1 cellular context compared by ENCODE assay signal in the genomic region with DNA sequence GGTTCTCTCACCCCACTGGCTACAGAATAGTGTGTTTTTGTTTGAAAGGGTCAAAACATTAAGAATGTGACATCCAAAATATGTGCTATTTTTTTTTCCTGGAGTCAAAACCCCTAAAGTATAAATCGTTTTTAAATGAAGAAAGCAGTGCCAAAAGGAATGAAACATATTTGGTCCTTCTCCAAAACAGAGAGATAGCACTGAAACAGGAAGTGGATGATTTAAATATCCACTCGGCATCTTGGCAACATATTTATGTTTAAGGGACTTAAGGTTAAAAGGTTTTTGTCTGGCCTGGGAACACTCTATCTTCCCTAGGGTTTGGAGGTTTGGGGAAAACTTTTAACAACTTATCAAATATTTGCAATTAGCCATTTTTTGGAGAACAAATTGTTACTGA.
TF ChIP-seq lines count a peak whose summit lies in the region.

No MANE protein-coding gene starts in this region.

TF ChIP-seq in GM12878, 131 proteins besides CTCF, POLR2A, EP300 and RAD21 (continued from another document):
- TF ChIP-seq, protein P1, sequence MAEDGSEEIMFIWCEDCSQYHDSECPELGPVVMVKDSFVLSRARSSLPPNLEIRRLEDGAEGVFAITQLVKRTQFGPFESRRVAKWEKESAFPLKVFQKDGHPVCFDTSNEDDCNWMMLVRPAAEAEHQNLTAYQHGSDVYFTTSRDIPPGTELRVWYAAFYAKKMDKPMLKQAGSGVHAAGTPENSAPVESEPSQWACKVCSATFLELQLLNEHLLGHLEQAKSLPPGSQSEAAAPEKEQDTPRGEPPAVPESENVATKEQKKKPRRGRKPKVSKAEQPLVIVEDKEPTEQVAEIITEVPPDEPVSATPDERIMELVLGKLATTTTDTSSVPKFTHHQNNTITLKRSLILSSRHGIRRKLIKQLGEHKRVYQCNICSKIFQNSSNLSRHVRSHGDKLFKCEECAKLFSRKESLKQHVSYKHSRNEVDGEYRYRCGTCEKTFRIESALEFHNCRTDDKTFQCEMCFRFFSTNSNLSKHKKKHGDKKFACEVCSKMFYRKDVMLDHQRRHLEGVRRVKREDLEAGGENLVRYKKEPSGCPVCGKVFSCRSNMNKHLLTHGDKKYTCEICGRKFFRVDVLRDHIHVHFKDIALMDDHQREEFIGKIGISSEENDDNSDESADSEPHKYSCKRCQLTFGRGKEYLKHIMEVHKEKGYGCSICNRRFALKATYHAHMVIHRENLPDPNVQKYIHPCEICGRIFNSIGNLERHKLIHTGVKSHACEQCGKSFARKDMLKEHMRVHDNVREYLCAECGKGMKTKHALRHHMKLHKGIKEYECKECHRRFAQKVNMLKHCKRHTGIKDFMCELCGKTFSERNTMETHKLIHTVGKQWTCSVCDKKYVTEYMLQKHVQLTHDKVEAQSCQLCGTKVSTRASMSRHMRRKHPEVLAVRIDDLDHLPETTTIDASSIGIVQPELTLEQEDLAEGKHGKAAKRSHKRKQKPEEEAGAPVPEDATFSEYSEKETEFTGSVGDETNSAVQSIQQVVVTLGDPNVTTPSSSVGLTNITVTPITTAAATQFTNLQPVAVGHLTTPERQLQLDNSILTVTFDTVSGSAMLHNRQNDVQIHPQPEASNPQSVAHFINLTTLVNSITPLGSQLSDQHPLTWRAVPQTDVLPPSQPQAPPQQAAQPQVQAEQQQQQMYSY (CRISPR knock-in tag; IDR thresholded peaks at IDR 0.05) = no peak
- TF ChIP-seq ZBTB33 (IDR thresholded peaks at IDR 0.05) (no peak), NR2C2 (IDR thresholded peaks at IDR 0.05; ENCODE audit: borderline replicate concordance, control insufficient read depth, insufficient read length, low read depth) (no peak), TCF7 (IDR thresholded peaks at IDR 0.05; ENCODE audit: borderline replicate concordance) (no peak)
